2 cellular contexts compared by ENCODE assay signal in the genomic region with DNA sequence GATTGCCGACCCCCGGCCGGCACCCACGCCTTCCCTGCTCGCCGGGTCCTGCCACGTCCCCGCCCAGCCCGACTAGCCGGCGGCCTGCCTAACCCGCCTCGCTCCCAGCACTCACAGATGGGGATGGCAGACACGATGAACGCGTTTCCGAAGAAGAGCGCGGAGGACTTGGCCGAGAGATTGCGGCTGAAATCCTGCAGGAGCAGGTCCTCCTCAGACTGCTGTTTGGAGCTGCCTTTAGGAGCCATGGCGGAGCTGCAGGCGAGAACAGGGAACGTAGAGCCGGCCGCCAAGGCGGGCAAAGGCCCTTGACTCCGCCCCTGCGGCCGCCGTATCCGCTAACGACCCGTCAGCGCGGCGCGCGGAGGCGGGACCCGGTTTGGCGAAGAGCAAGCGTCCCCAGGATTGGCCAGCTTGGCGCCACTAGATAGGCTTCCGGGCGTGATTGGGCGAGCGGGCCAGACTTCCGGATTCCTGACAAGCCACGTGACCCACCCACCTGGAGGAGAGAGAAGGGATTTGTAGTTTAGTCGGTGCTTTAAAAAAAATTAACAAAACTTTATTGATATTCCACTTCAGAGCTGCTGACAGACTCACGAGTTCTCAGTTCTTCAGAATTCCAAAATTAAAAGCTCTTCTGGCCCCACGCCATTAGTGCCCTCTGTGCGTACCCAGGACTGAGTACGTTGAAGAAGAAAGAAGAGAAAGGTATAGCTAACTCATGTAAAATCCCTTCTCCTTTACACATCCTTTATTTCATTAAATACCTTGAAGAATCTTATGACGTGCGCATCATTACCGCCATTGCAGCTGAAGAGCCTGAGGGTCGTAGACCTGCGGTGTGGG.
TF ChIP-seq lines count a peak whose summit lies in the region.

A gene (minus strand): TSS at position 276 of the 846 bp plus-strand sequence. CDS start 28 bp downstream, at position 248.

TF ChIP-seq in IMR-90, 13 proteins besides CTCF, POLR2A, EP300 and RAD21:
- TF ChIP-seq RFX5 (IDR thresholded peaks at IDR 0.05; ENCODE audit: low read depth, low read length) = no peak
- TF ChIP-seq MAZ (IDR thresholded peaks at IDR 0.05; ENCODE audit: borderline replicate concordance, low read depth, low read length) = no peak
- no peak for TF ChIP-seq MAFK (IDR thresholded peaks at IDR 0.05; ENCODE audit: low read depth, low read length)
- no peak for TF ChIP-seq RCOR1 (IDR thresholded peaks at IDR 0.05; ENCODE audit: insufficient replicate concordance, low read length)
- TF ChIP-seq SMC3 (IDR thresholded peaks at IDR 0.05; ENCODE audit: low read depth, low read length) = 0 out of 2 replicates have a peak, but pooled peaks have one; percentile 0
- no peak for TF ChIP-seq NFE2L2 (IDR thresholded peaks at IDR 0.05; ENCODE audit: low read depth, low read length)
- TF ChIP-seq, protein P1, sequence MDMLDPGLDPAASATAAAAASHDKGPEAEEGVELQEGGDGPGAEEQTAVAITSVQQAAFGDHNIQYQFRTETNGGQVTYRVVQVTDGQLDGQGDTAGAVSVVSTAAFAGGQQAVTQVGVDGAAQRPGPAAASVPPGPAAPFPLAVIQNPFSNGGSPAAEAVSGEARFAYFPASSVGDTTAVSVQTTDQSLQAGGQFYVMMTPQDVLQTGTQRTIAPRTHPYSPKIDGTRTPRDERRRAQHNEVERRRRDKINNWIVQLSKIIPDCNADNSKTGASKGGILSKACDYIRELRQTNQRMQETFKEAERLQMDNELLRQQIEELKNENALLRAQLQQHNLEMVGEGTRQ (IDR thresholded peaks at IDR 0.05; ENCODE audit: low read depth, low read length) = peak; percentile 99
- TF ChIP-seq BHLHE40 (IDR thresholded peaks at IDR 0.05; ENCODE audit: low read depth, low read length) = peak; percentile 62
- peak; percentile 83 for TF ChIP-seq FOS (IDR thresholded peaks at IDR 0.05; ENCODE audit: low read depth, low read length)
- TF ChIP-seq MXI1 (IDR thresholded peaks at IDR 0.05; ENCODE audit: borderline replicate concordance, low read depth, low read length) = 0 out of 2 replicates have a peak, but pooled peaks have one; percentile 47
- no peak for TF ChIP-seq CEBPB (IDR thresholded peaks at IDR 0.05; ENCODE audit: low read depth, low read length)
- TF ChIP-seq, protein P2, sequence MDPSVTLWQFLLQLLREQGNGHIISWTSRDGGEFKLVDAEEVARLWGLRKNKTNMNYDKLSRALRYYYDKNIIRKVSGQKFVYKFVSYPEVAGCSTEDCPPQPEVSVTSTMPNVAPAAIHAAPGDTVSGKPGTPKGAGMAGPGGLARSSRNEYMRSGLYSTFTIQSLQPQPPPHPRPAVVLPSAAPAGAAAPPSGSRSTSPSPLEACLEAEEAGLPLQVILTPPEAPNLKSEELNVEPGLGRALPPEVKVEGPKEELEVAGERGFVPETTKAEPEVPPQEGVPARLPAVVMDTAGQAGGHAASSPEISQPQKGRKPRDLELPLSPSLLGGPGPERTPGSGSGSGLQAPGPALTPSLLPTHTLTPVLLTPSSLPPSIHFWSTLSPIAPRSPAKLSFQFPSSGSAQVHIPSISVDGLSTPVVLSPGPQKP (IDR thresholded peaks at IDR 0.05; ENCODE audit: borderline replicate concordance, low read depth, low read length) = no peak
- 0 out of 2 replicates have a peak, but pooled peaks have one; percentile 47 for TF ChIP-seq CHD1 (IDR thresholded peaks at IDR 0.05; ENCODE audit: low read depth, low read length)

TF ChIP-seq in endothelial cell of umbilical vein, 7 proteins besides CTCF, POLR2A, EP300 and RAD21:
- TF ChIP-seq JUN (IDR thresholded peaks at IDR 0.05; ENCODE audit: borderline replicate concordance, insufficient read depth, insufficient read length, low read depth) = peak; percentile 4
- no peak for TF ChIP-seq GATA2 (IDR thresholded peaks at IDR 0.05; ENCODE audit: insufficient read depth, insufficient read length, low read depth, low read length)
- peak; percentile 12 for TF ChIP-seq FOS (IDR thresholded peaks at IDR 0.05; ENCODE audit: borderline replicate concordance, insufficient read depth, low read length)
- no peak for TF ChIP-seq EZH2 (IDR thresholded peaks at IDR 0.05; ENCODE audit: borderline replicate concordance, low read depth, low read length, severe bottlenecking)
- TF ChIP-seq, protein P3, sequence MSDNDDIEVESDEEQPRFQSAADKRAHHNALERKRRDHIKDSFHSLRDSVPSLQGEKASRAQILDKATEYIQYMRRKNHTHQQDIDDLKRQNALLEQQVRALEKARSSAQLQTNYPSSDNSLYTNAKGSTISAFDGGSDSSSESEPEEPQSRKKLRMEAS (IDR thresholded peaks at IDR 0.05; ENCODE audit: insufficient read depth, insufficient read length) = peak; percentile 93
- TF ChIP-seq MYC (IDR thresholded peaks at IDR 0.05; ENCODE audit: low read depth, low read length) = no peak
- TF ChIP-seq POLR2AphosphoS5 (IDR thresholded peaks at IDR 0.05; ENCODE audit: insufficient read depth, low read depth, low read length) = peak; percentile 88
